In the genomic region with DNA sequence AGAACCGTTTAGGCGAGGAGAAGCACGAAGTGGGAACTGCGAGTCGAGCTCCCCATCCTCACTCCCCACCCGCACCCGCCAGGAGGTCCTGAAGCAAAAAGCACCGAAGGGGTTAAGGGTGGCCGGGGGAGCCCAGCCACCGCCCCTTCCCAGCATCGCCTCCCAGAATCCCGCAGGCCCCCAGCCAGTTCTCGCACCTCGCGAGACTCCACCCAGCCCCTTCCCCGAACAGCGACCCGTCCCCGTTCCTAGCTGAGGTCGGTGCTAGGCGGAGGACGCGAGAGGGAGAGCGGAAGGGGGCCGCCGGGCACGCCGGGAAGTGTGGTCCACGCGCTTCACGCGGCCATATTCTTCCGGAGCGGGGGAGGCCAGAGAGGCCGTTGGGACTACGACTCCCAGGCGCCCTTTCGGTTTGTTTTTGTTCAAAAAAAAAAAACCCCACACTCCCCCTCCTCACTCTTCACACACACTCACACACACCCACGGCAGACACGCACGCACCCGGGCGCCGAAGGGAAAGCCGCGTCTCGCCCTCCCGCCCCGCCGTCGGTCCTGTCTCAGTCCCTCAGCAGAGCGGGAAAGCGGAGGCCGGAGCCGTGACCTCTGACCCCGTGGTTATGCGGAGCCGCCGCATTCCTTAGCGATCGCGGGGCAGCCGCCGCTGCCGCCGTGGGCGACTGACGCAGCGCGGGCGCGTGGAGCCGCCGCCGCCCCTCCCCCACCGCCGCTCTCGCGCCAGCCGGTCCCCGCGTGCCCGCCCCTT, we compare ENCODE assay signal across 1 cellular context.
A peak's percentile ranks its signal among the peaks of the same experiment; 100 is the strongest.
TF ChIP-seq lines count a peak whose summit lies in the region.

A gene (plus strand): TSS at position 463 of the 763 bp plus-strand sequence. CDS start 445 bp downstream, outside the sequence.

TF ChIP-seq in HepG2, 621 proteins besides CTCF, POLR2A, EP300 and RAD21 (continued from another document and continues in another):
- TF ChIP-seq, protein P1, sequence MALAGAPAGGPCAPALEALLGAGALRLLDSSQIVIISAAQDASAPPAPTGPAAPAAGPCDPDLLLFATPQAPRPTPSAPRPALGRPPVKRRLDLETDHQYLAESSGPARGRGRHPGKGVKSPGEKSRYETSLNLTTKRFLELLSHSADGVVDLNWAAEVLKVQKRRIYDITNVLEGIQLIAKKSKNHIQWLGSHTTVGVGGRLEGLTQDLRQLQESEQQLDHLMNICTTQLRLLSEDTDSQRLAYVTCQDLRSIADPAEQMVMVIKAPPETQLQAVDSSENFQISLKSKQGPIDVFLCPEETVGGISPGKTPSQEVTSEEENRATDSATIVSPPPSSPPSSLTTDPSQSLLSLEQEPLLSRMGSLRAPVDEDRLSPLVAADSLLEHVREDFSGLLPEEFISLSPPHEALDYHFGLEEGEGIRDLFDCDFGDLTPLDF (CRISPR knock-in tag; IDR thresholded peaks at IDR 0.05) = peak; percentile 91
- peak; percentile 94 for TF ChIP-seq RBFOX2 (IDR thresholded peaks at IDR 0.05; ENCODE audit: low read depth, low read length)
- TF ChIP-seq ZBTB8A (CRISPR knock-in tag; IDR thresholded peaks at IDR 0.05; ENCODE audit: borderline replicate concordance, low read depth) = peak; percentile 27; the same call in 1 of the 2 replicates
- TF ChIP-seq, protein P2, sequence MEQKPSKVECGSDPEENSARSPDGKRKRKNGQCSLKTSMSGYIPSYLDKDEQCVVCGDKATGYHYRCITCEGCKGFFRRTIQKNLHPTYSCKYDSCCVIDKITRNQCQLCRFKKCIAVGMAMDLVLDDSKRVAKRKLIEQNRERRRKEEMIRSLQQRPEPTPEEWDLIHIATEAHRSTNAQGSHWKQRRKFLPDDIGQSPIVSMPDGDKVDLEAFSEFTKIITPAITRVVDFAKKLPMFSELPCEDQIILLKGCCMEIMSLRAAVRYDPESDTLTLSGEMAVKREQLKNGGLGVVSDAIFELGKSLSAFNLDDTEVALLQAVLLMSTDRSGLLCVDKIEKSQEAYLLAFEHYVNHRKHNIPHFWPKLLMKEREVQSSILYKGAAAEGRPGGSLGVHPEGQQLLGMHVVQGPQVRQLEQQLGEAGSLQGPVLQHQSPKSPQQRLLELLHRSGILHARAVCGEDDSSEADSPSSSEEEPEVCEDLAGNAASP (CRISPR knock-in tag; IDR thresholded peaks at IDR 0.05; ENCODE audit: borderline replicate concordance) = peak; percentile 89
- TF ChIP-seq MZF1 (CRISPR knock-in tag; IDR thresholded peaks at IDR 0.05; ENCODE audit: borderline replicate concordance) = no peak; the same call in 1 of the 2 replicates
- TF ChIP-seq, protein P3, sequence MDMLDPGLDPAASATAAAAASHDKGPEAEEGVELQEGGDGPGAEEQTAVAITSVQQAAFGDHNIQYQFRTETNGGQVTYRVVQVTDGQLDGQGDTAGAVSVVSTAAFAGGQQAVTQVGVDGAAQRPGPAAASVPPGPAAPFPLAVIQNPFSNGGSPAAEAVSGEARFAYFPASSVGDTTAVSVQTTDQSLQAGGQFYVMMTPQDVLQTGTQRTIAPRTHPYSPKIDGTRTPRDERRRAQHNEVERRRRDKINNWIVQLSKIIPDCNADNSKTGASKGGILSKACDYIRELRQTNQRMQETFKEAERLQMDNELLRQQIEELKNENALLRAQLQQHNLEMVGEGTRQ (IDR thresholded peaks at IDR 0.05; ENCODE audit: low read depth, low read length) = 0 out of 2 replicates have a peak, but pooled peaks have one; percentile 12
- TF ChIP-seq, protein P3 (CRISPR knock-in tag; IDR thresholded peaks at IDR 0.05; ENCODE audit: borderline replicate concordance) = peak; percentile 67; the same call in 1 of the 2 replicates
- no peak for TF ChIP-seq ZNF841 (CRISPR knock-in tag; IDR thresholded peaks at IDR 0.05; ENCODE audit: borderline replicate concordance)
- TF ChIP-seq, protein P4, sequence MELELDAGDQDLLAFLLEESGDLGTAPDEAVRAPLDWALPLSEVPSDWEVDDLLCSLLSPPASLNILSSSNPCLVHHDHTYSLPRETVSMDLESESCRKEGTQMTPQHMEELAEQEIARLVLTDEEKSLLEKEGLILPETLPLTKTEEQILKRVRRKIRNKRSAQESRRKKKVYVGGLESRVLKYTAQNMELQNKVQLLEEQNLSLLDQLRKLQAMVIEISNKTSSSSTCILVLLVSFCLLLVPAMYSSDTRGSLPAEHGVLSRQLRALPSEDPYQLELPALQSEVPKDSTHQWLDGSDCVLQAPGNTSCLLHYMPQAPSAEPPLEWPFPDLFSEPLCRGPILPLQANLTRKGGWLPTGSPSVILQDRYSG (CRISPR knock-in tag; IDR thresholded peaks at IDR 0.05) = peak; percentile 90; the same call in 1 of the 2 replicates
- TF ChIP-seq, protein P5, sequence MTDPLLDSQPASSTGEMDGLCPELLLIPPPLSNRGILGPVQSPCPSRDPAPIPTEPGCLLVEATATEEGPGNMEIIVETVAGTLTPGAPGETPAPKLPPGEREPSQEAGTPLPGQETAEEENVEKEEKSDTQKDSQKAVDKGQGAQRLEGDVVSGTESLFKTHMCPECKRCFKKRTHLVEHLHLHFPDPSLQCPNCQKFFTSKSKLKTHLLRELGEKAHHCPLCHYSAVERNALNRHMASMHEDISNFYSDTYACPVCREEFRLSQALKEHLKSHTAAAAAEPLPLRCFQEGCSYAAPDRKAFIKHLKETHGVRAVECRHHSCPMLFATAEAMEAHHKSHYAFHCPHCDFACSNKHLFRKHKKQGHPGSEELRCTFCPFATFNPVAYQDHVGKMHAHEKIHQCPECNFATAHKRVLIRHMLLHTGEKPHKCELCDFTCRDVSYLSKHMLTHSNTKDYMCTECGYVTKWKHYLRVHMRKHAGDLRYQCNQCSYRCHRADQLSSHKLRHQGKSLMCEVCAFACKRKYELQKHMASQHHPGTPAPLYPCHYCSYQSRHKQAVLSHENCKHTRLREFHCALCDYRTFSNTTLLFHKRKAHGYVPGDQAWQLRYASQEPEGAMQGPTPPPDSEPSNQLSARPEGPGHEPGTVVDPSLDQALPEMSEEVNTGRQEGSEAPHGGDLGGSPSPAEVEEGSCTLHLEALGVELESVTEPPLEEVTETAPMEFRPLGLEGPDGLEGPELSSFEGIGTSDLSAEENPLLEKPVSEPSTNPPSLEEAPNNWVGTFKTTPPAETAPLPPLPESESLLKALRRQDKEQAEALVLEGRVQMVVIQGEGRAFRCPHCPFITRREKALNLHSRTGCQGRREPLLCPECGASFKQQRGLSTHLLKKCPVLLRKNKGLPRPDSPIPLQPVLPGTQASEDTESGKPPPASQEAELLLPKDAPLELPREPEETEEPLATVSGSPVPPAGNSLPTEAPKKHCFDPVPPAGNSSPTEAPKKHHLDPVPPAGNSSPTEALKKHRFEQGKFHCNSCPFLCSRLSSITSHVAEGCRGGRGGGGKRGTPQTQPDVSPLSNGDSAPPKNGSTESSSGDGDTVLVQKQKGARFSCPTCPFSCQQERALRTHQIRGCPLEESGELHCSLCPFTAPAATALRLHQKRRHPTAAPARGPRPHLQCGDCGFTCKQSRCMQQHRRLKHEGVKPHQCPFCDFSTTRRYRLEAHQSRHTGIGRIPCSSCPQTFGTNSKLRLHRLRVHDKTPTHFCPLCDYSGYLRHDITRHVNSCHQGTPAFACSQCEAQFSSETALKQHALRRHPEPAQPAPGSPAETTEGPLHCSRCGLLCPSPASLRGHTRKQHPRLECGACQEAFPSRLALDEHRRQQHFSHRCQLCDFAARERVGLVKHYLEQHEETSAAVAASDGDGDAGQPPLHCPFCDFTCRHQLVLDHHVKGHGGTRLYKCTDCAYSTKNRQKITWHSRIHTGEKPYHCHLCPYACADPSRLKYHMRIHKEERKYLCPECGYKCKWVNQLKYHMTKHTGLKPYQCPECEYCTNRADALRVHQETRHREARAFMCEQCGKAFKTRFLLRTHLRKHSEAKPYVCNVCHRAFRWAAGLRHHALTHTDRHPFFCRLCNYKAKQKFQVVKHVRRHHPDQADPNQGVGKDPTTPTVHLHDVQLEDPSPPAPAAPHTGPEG (CRISPR knock-in tag; IDR thresholded peaks at IDR 0.05) = peak; percentile 25; the same call in 1 of the 2 replicates
- TF ChIP-seq, protein P6, sequence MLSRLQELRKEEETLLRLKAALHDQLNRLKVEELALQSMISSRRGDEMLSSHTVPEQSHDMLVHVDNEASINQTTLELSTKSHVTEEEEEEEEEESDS (CRISPR knock-in tag; IDR thresholded peaks at IDR 0.05; ENCODE audit: borderline replicate concordance) = peak; percentile 21; the same call in 1 of the 2 replicates
- TF ChIP-seq SNRNP70 (IDR thresholded peaks at IDR 0.05; ENCODE audit: low read depth, low read length) = no peak
- TF ChIP-seq NFYB (CRISPR knock-in tag; IDR thresholded peaks at IDR 0.05) = peak; percentile 69
- peak; percentile 97; the same call in 1 of the 2 replicates for TF ChIP-seq ERF (CRISPR knock-in tag; IDR thresholded peaks at IDR 0.05)
- peak; percentile 91; the same call in 1 of the 2 replicates for TF ChIP-seq ZNF782 (CRISPR knock-in tag; IDR thresholded peaks at IDR 0.05; ENCODE audit: borderline replicate concordance)
- TF ChIP-seq ATRX (CRISPR knock-in tag; IDR thresholded peaks at IDR 0.05; ENCODE audit: borderline replicate concordance) = no peak
- peak; percentile 97 for TF ChIP-seq POGZ (CRISPR knock-in tag; IDR thresholded peaks at IDR 0.05)
- TF ChIP-seq GTF2F1 (IDR thresholded peaks at IDR 0.05; ENCODE audit: low read length) = 0 out of 2 replicates have a peak, but pooled peaks have one; percentile 68
- TF ChIP-seq SAFB2 (CRISPR knock-in tag; IDR thresholded peaks at IDR 0.05; ENCODE audit: borderline replicate concordance, low read depth) = peak; percentile 92; the same call in 1 of the 2 replicates
- peak; percentile 91; the same call in 1 of the 2 replicates for TF ChIP-seq ZNF292 (CRISPR knock-in tag; IDR thresholded peaks at IDR 0.05; ENCODE audit: borderline replicate concordance, low read depth)
- peak; percentile 92 for TF ChIP-seq ZNF264 (CRISPR knock-in tag; IDR thresholded peaks at IDR 0.05)
- peak; percentile 94 for TF ChIP-seq BRD4 (CRISPR knock-in tag; IDR thresholded peaks at IDR 0.05)
- no peak for TF ChIP-seq ZFAT (CRISPR knock-in tag; conservative IDR thresholded peaks at IDR 0.05)
- no peak for TF ChIP-seq MAFK (conservative IDR thresholded peaks at IDR 0.05 in 1 of 2, IDR thresholded peaks at IDR 0.05 in 1 of 2; ENCODE audit: low read length in 2 of 2)
- TF ChIP-seq, protein P7, sequence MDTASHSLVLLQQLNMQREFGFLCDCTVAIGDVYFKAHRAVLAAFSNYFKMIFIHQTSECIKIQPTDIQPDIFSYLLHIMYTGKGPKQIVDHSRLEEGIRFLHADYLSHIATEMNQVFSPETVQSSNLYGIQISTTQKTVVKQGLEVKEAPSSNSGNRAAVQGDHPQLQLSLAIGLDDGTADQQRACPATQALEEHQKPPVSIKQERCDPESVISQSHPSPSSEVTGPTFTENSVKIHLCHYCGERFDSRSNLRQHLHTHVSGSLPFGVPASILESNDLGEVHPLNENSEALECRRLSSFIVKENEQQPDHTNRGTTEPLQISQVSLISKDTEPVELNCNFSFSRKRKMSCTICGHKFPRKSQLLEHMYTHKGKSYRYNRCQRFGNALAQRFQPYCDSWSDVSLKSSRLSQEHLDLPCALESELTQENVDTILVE (CRISPR knock-in tag; IDR thresholded peaks at IDR 0.05) = peak; percentile 100
- TF ChIP-seq, protein P8, sequence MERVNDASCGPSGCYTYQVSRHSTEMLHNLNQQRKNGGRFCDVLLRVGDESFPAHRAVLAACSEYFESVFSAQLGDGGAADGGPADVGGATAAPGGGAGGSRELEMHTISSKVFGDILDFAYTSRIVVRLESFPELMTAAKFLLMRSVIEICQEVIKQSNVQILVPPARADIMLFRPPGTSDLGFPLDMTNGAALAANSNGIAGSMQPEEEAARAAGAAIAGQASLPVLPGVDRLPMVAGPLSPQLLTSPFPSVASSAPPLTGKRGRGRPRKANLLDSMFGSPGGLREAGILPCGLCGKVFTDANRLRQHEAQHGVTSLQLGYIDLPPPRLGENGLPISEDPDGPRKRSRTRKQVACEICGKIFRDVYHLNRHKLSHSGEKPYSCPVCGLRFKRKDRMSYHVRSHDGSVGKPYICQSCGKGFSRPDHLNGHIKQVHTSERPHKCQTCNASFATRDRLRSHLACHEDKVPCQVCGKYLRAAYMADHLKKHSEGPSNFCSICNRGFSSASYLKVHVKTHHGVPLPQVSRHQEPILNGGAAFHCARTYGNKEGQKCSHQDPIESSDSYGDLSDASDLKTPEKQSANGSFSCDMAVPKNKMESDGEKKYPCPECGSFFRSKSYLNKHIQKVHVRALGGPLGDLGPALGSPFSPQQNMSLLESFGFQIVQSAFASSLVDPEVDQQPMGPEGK (CRISPR knock-in tag; IDR thresholded peaks at IDR 0.05) = peak; percentile 99
- peak; percentile 100 for TF ChIP-seq ARNT2 (CRISPR knock-in tag; IDR thresholded peaks at IDR 0.05; ENCODE audit: low read depth)
- TF ChIP-seq KDM2A (CRISPR knock-in tag; IDR thresholded peaks at IDR 0.05; ENCODE audit: borderline replicate concordance, low read depth) = peak; percentile 99
- no peak for TF ChIP-seq ZNF496 (CRISPR knock-in tag; IDR thresholded peaks at IDR 0.05; ENCODE audit: insufficient replicate concordance)
- TF ChIP-seq ZFP36L2 (CRISPR knock-in tag; IDR thresholded peaks at IDR 0.05) = no peak; the same call in 1 of the 2 replicates
- TF ChIP-seq SMAD3 (CRISPR knock-in tag; IDR thresholded peaks at IDR 0.05) = peak; percentile 98
- TF ChIP-seq ZNF121 (CRISPR knock-in tag; IDR thresholded peaks at IDR 0.05) = peak; percentile 43; the same call in 1 of the 2 replicates
- TF ChIP-seq, protein P9, sequence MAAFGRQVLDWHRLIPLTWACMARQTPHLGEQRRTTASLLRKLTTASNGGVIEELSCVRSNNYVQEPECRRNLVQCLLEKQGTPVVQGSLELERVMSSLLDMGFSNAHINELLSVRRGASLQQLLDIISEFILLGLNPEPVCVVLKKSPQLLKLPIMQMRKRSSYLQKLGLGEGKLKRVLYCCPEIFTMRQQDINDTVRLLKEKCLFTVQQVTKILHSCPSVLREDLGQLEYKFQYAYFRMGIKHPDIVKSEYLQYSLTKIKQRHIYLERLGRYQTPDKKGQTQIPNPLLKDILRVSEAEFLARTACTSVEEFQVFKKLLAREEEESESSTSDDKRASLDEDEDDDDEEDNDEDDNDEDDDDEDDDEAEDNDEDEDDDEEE (CRISPR knock-in tag; IDR thresholded peaks at IDR 0.05) = peak; percentile 53; the same call in 1 of the 2 replicates
- peak; percentile 82; the same call in 1 of the 2 replicates for TF ChIP-seq ZSCAN20 (CRISPR knock-in tag; IDR thresholded peaks at IDR 0.05; ENCODE audit: borderline replicate concordance)
- TF ChIP-seq, protein P10, sequence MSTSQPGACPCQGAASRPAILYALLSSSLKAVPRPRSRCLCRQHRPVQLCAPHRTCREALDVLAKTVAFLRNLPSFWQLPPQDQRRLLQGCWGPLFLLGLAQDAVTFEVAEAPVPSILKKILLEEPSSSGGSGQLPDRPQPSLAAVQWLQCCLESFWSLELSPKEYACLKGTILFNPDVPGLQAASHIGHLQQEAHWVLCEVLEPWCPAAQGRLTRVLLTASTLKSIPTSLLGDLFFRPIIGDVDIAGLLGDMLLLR (CRISPR knock-in tag; IDR thresholded peaks at IDR 0.05) = peak; percentile 94
- peak; percentile 87; the same call in 1 of the 2 replicates for TF ChIP-seq ZNF605 (CRISPR knock-in tag; IDR thresholded peaks at IDR 0.05)
- TF ChIP-seq ZFP90 (CRISPR knock-in tag; IDR thresholded peaks at IDR 0.05; ENCODE audit: borderline replicate concordance) = peak; percentile 99
- no peak for TF ChIP-seq SOX6 (IDR thresholded peaks at IDR 0.05)
- peak; percentile 88 for TF ChIP-seq SOX6 (CRISPR knock-in tag; IDR thresholded peaks at IDR 0.05)
- no peak for TF ChIP-seq JUND (CRISPR knock-in tag; IDR thresholded peaks at IDR 0.05)
- TF ChIP-seq ZNF569 (CRISPR knock-in tag; IDR thresholded peaks at IDR 0.05; ENCODE audit: borderline replicate concordance) = no peak
- peak; percentile 98; the same call in 1 of the 2 replicates for TF ChIP-seq KLF15 (CRISPR knock-in tag; IDR thresholded peaks at IDR 0.05; ENCODE audit: borderline replicate concordance)
